20 cellular contexts compared by ENCODE assay signal in genomic region chr17:50749243-50749642, GRCh38. TPM values are rescaled to one million over a fixed set of nuclear protein-coding genes. Genes with fewer than 3 reads are reported as not detected.
"Had no signal": no experiment of that assay in that cellular context is flagged by ENCODE, and none has a peak within 500 bp of the region (broad histone marks: within the 10 kb centered on the region; RNA-seq: fewer than 3 reads in every experiment).

No MANE protein-coding gene starts in this region.

- FAIRE-seq: frontal cortex had no signal

- DNase-seq: activated CD4-positive, alpha-beta T cell treated with anti-CD3 and anti-CD28 coated beads, Interleukin-2, amount 50 U/mL, for 1 hour; activated T-cell treated with anti-CD3 and anti-CD28 coated beads for 4 hours; amygdala; body of pancreas; dorsolateral prefrontal cortex; erythroblast; hypothalamus; islet precursor cell; spleen; stimulated activated CD4-positive, alpha-beta T cell treated with anti-CD3 and anti-CD28 coated beads, Interleukin-4, amount 100 ng/mL, for 4 hours; stimulated activated naive B cell treated with anti-CD40 and anti-IgM and Interleukin-4, amounts not matched to agents 10 μg/mL and 1 μg/mL and 100 μg/mL, for 72 hours; upper lobe of right lung had no signal

- H3K9me3 ChIP-seq: body of pancreas, neutrophil, spleen, upper lobe of right lung had no signal

- ATAC-seq: activated naive CD4-positive, alpha-beta T cell treated with anti-CD3 and anti-CD28 coated beads, Interleukin-2, amount 50 U/mL, for 72 hours; body of pancreas; natural killer cell treated with Interleukin-12 subunit alpha and Interleukin-12 subunit beta and Interleukin-15 and Interleukin-18, amount 100 ng/mL, for 72 hours; stimulated activated naive B cell treated with anti-CD40 and anti-IgM and Interleukin-4, amounts not matched to agents 10 μg/mL and 1 μg/mL and 100 μg/mL, for 72 hours; upper lobe of right lung had no signal

- H3K27me3 Mint-ChIP-seq: natural killer cell treated with Interleukin-12 subunit alpha and Interleukin-12 subunit beta and Interleukin-15 and Interleukin-18, amount 100 ng/mL, for 72 hours; stimulated activated naive B cell treated with anti-CD40 and anti-IgM and Interleukin-4, amounts not matched to agents 10 μg/mL and 1 μg/mL and 100 μg/mL, for 72 hours had no signal

- H3K9me3 Mint-ChIP-seq: activated naive CD4-positive, alpha-beta T cell treated with anti-CD3 and anti-CD28 coated beads, Interleukin-2, amount 50 U/mL, for 72 hours; natural killer cell treated with Interleukin-12 subunit alpha and Interleukin-12 subunit beta and Interleukin-15 and Interleukin-18, amount 100 ng/mL, for 72 hours; stimulated activated naive B cell treated with anti-CD40 and anti-IgM and Interleukin-4, amounts not matched to agents 10 μg/mL and 1 μg/mL and 100 μg/mL, for 72 hours had no signal

- H3K4me3 Mint-ChIP-seq: natural killer cell treated with Interleukin-12 subunit alpha and Interleukin-12 subunit beta and Interleukin-15 and Interleukin-18, amount 100 ng/mL, for 72 hours; stimulated activated naive B cell treated with anti-CD40 and anti-IgM and Interleukin-4, amounts not matched to agents 10 μg/mL and 1 μg/mL and 100 μg/mL, for 72 hours had no signal

- H3K4me3 ChIP-seq: body of pancreas, dorsolateral prefrontal cortex, lung, spleen, upper lobe of right lung had no signal

- H3K27me3 ChIP-seq: body of pancreas, dorsolateral prefrontal cortex, neutrophil, spleen, upper lobe of right lung had no signal

- H3K4me1 ChIP-seq: spleen, upper lobe of right lung had no signal

- H3K27ac Mint-ChIP-seq: natural killer cell treated with Interleukin-12 subunit alpha and Interleukin-12 subunit beta and Interleukin-15 and Interleukin-18, amount 100 ng/mL, for 72 hours; stimulated activated naive B cell treated with anti-CD40 and anti-IgM and Interleukin-4, amounts not matched to agents 10 μg/mL and 1 μg/mL and 100 μg/mL, for 72 hours had no signal

- H3K4me1 Mint-ChIP-seq: stimulated activated naive B cell treated with anti-CD40 and anti-IgM and Interleukin-4, amounts not matched to agents 10 μg/mL and 1 μg/mL and 100 μg/mL, for 72 hours had no signal

- H3K27ac ChIP-seq: body of pancreas, neutrophil, spleen, upper lobe of right lung had no signal

RNA-seq across cellular contexts. Expression of gene ANKRD40CL, which starts 18.1 kb away (rescaled TPM):
- total RNA-seq: activated naive CD4-positive, alpha-beta T cell treated with anti-CD3 and anti-CD28 coated beads, Interleukin-2, amount 50 U/mL, for 72 hours; cardiac septum; frontal cortex; lung; natural killer cell treated with Interleukin-12 subunit alpha and Interleukin-12 subunit beta and Interleukin-15 and Interleukin-18, amount 100 ng/mL, for 72 hours; renal cortical epithelial cell; spleen; T-helper 1 cell treated with Interleukin-12 subunit alpha and Interleukin-12 subunit beta and Interleukin-4 antibody, amounts not matched to agents 30 ng/mL and 1 ng/mL, for 36 hours; upper lobe of right lung had no signal
